In genomic region chr3:113287111-113287817, GRCh38 we compare ENCODE assay signal across 9 cellular contexts.
A peak's percentile ranks its signal among the peaks of the same experiment; 100 is the strongest.
DNase-seq lines count a peak whose midpoint lies in the region; ATAC-seq, FAIRE-seq and TF ChIP-seq lines count a peak whose summit lies in the region.
"Had no signal": no experiment of that assay in that cellular context is flagged by ENCODE, and none has a peak within 500 bp of the region (broad histone marks: within the 10 kb centered on the region; RNA-seq: fewer than 3 reads in every experiment).

No MANE protein-coding gene starts in this region.

- no peaks in the 10 kb centered on the region for H3K9me1 ChIP-seq in endothelial cell of umbilical vein (replicated peaks; ENCODE audit: control insufficient read depth, extremely low read depth, insufficient read depth, low read length)

- H3K79me2 ChIP-seq in endothelial cell of umbilical vein (ENCODE audit: control insufficient read depth, insufficient read depth, low read length): no peaks in the 10 kb centered on the region

- H3K9me3 ChIP-seq in endothelial cell of umbilical vein (replicated peaks; ENCODE audit: control insufficient read depth, insufficient read depth, low read length): no peaks in the 10 kb centered on the region
- no peaks in the 10 kb centered on the region for H3K9me3 ChIP-seq in gastrocnemius medialis

- H4K20me1 ChIP-seq in endothelial cell of umbilical vein (replicated peaks; ENCODE audit: control insufficient read depth, extremely low read depth, insufficient read depth, low read length): no peaks in the 10 kb centered on the region

- ATAC-seq in gastrocnemius medialis: no peak

- H3K27ac ChIP-seq in endothelial cell of umbilical vein (ENCODE audit: insufficient read depth, low read depth, low read length): no peak overlapping the region
- no peak overlapping the region for H3K27ac ChIP-seq in gastrocnemius medialis
- H3K27ac ChIP-seq: cardiac muscle cell had no signal

- H3K27me3 ChIP-seq in endothelial cell of umbilical vein (ENCODE audit: control insufficient read depth in 2 of 2, insufficient read depth in 2 of 2, low read length in 2 of 2) (no peaks in the 10 kb centered on the region), gastrocnemius medialis (no peaks in the 10 kb centered on the region)
- H3K27me3 ChIP-seq: cardiac muscle cell had no signal

- no peak overlapping the region for H3K9ac ChIP-seq in endothelial cell of umbilical vein (replicated peaks; ENCODE audit: extremely low read depth, insufficient read depth, low read length)

- no peaks in the 10 kb centered on the region for H3K36me3 ChIP-seq in endothelial cell of umbilical vein (ENCODE audit: control insufficient read depth in 2 of 2, extremely low read depth in 1 of 2, insufficient read depth in 2 of 2, low read length in 2 of 2)
- H3K36me3 ChIP-seq in gastrocnemius medialis: no peaks in the 10 kb centered on the region
- H3K36me3 ChIP-seq: cardiac muscle cell had no signal

- CTCF ChIA-PET in endothelial cell of umbilical vein (lab: Charles Lee) (interaction anchor here (1.0 to 4.3 kb wide), 37 partner anchors 7 to 1150 kb away, joined by 3 to 90 read pairs (median 6); partner anchors contain the start of gene SLC9C1), HEK293T (lab: Yijun Ruan, JAX) (interaction anchor here (1.0 to 2.3 kb wide), 9 partner anchors 10 to 342 kb away, joined by 3 to 15 read pairs (median 5); no protein-coding TSS in a partner anchor)

- FAIRE-seq in endothelial cell of umbilical vein (lab: Jason Lieb, UNC): peak; percentile 77

- H2AFZ ChIP-seq in endothelial cell of umbilical vein (ENCODE audit: low read depth, low read length): peak overlapping the region; percentile 64

- H3K4me3 ChIP-seq in endothelial cell of umbilical vein (replicated peaks in 1 of 3; ENCODE audit: insufficient read depth in 1 of 3, low read depth in 1 of 3, low read length in 3 of 3) (no peak overlapping the region), gastrocnemius medialis (no peak overlapping the region)
- H3K4me3 ChIP-seq: cardiac muscle cell had no signal

- TF ChIP-seq CTCF in endothelial cell of umbilical vein (IDR thresholded peaks at IDR 0.05; ENCODE audit: extremely low read depth in 1 of 2, insufficient read depth in 1 of 2, low read depth in 1 of 2, low read length in 2 of 2) (no peak), gastrocnemius medialis (IDR thresholded peaks at IDR 0.05 in 4 of 5, conservative IDR thresholded peaks at IDR 0.05 in 1 of 5) (no peak)

- dilution Hi-C loops in endothelial cell of umbilical vein (cut with MboI; ENCODE audit: extremely low pct_ligation_motif_present, low sequenced_read_pairs): no loop called here

- no TSS peak for BruUV-seq in endothelial cell of umbilical vein (replicated peaks; lab: Mats Ljungman, UMichigan)

- in situ Hi-C loops in gastrocnemius medialis (cut with MboI; ENCODE audit: low sequenced_read_pairs in 4 of 4): loop anchor here (5.0 to 10.0 kb wide), 3 partner anchors 150 to 235 kb away; no protein-coding TSS in a partner anchor

- TF ChIP-seq POLR2A in endothelial cell of umbilical vein (IDR thresholded peaks at IDR 0.05; ENCODE audit: low read depth, low read length) (no peak), gastrocnemius medialis (IDR thresholded peaks at IDR 0.05) (no peak)

- POLR2A ChIA-PET in endothelial cell of umbilical vein (lab: Charles Lee) (no interaction called here), HEK293T (lab: Yijun Ruan, JAX) (no interaction called here)

- peak; percentile 74 for DNase-seq in COLO829 (ENCODE audit: low spot score)
- DNase-seq in NCI-H446 (lab: John Stamatoyannopoulos, UW): peak; percentile 57 to 82
- peak; percentile 46 for DNase-seq in endothelial cell of umbilical vein (ENCODE audit: low read depth, low spot score)
- DNase-seq in non-pigmented ciliary epithelial cell (ENCODE audit: low read depth): peak; percentile 38
- no peak for DNase-seq in NCI-H526 treated with DMSO at 0.1 percent for 48 hours (lab: John Stamatoyannopoulos, UW)
- no peak for DNase-seq in gastrocnemius medialis
- DNase-seq in GM19238 (ENCODE audit: insufficient read length, low spot score): no peak
- no peak for DNase-seq in HEK293T (ENCODE audit: extremely low spot score)

- H3K4me1 ChIP-seq in endothelial cell of umbilical vein (ENCODE audit: control insufficient read depth, extremely low read depth, insufficient read depth, low read length): peaks cover 8% of the 10 kb centered on the region
- no peaks in the 10 kb centered on the region for H3K4me1 ChIP-seq in gastrocnemius medialis

- no peak overlapping the region for H3K4me2 ChIP-seq in endothelial cell of umbilical vein (ENCODE audit: insufficient read depth, low read length)

- intact Hi-C loops in endothelial cell of umbilical vein (cut with micrococcal nuclease) (loop anchor here (5.0 to 10.0 kb wide), 3 partner anchors 75 to 702 kb away; partner anchors contain the start of gene BOC), gastrocnemius medialis (cut with DNase I; ENCODE audit: low total_unique reads) (no loop called here)

TF ChIP-seq in endothelial cell of umbilical vein, 7 proteins besides CTCF, POLR2A, EP300 and RAD21:
- TF ChIP-seq POLR2AphosphoS5 (IDR thresholded peaks at IDR 0.05; ENCODE audit: insufficient read depth, low read depth, low read length): no peak
- peak; percentile 15 for TF ChIP-seq JUN (IDR thresholded peaks at IDR 0.05; ENCODE audit: borderline replicate concordance, insufficient read depth, insufficient read length, low read depth)
- peak; percentile 73 for TF ChIP-seq FOS (IDR thresholded peaks at IDR 0.05; ENCODE audit: borderline replicate concordance, insufficient read depth, low read length)

TF ChIP-seq in HEK293T, 16 proteins besides CTCF, POLR2A, EP300 and RAD21:
- no peak for TF ChIP-seq SUZ12 (IDR thresholded peaks at IDR 0.05)
- TF ChIP-seq FOXM1 (IDR thresholded peaks at IDR 0.05; ENCODE audit: borderline replicate concordance): no peak
- TF ChIP-seq PKNOX1 (IDR thresholded peaks at IDR 0.05): no peak
- TF ChIP-seq LEF1 (IDR thresholded peaks at IDR 0.05; ENCODE audit: borderline replicate concordance): no peak
- TF ChIP-seq ELF4 (IDR thresholded peaks at IDR 0.05): no peak
- no peak for TF ChIP-seq SP1 (IDR thresholded peaks at IDR 0.05)

Comparison
In these comparisons a context has a peak if more than half of its experiments do, and no peak if none do; other contexts are left out.
1. DNase-seq: peak in COLO829 (single experiment), NCI-H446 (2 of 2), endothelial cell of umbilical vein (single experiment) and non-pigmented ciliary epithelial cell (single experiment); none in NCI-H526 treated with DMSO at 0.1 percent for 48 hours (single experiment), gastrocnemius medialis (0 of 2), GM19238 (single experiment) and HEK293T (single experiment).